2 cellular contexts compared by ENCODE assay signal in the genomic region with DNA sequence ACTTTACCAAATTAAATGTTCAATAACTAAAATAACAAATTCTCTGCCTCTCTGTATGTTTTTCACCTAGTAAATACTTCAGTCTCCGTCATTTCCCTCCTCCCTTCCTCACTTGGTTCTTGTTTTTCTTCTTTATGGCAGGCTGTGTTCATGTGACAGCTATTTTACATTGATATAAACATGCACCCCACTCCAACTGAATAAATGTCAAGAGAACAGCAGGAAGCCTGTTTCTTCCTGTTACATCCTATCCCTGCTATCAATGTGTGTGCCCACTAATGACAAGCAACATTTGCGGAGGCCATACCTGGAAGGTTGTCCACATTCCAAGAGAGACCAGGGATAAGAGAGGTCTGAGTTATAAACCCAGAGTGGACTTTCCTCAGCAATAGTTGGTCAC.
TF ChIP-seq lines count a peak whose summit lies in the region.

No MANE protein-coding gene starts in this region.

TF ChIP-seq in H1, 55 proteins besides CTCF, POLR2A, EP300 and RAD21 (continued from another document):
- TF ChIP-seq JUN (IDR thresholded peaks at IDR 0.05; ENCODE audit: low read depth, low read length): no peak
- no peak for TF ChIP-seq EZH2 (IDR thresholded peaks at IDR 0.05; ENCODE audit: low read depth, low read length, severe bottlenecking)

TF ChIP-seq in neural cell, 6 proteins besides CTCF, POLR2A, EP300 and RAD21 (continued from another document):
- TF ChIP-seq REST (IDR thresholded peaks at IDR 0.05; ENCODE audit: borderline replicate concordance) (peak; percentile 38), POLR2AphosphoS5 (IDR thresholded peaks at IDR 0.05) (peak; percentile 78)
TF ChIP-seq in neural cell: peak in this region for 2.
